ENCODE assay signal across 7 cellular contexts in the genomic region with DNA sequence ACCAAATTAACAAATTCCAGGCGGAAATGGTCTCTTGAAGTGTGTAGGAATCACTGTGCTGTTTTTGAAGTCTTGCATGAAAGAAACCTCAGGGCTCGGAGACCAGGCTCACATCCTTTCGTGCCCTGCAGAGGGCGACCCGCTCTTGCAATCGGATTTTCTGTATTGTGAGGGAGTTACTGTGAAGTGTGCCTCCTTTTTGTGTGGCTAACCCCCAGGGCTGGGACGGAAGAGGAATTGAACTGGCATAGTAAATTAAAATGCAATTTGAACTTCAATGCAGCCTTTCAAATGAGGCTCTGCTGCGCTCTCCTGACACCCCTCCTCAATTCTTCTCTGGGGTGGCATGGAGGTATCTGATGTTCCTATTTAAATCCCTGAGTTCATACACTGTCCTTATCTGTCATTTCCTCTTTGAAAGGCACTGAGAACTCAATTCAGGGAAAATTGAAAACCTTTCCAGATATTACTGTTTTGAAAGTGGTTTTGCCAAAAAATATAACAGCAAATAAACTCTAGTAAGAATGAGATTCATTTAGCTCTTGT. TPM values are rescaled to one million over a fixed set of nuclear protein-coding genes. Genes with fewer than 3 reads are reported as not detected.
A peak's percentile ranks its signal among the peaks of the same experiment; 100 is the strongest.
DNase-seq lines count a peak whose midpoint lies in the region; ATAC-seq, FAIRE-seq and TF ChIP-seq lines count a peak whose summit lies in the region.

No MANE protein-coding gene starts in this region.

- H3K36me3 ChIP-seq in gastroesophageal sphincter, result no peaks in the 10 kb centered on the region

- TF ChIP-seq POLR2A in gastroesophageal sphincter (IDR thresholded peaks at IDR 0.05), result no peak

- TF ChIP-seq CTCF in GM12874 (IDR thresholded peaks at IDR 0.05; ENCODE audit: insufficient read depth, low read depth, low read length) (peak; percentile 75), brain (conservative IDR thresholded peaks at IDR 0.05) (peak; percentile 74 to 82), gastroesophageal sphincter (IDR thresholded peaks at IDR 0.05) (peak in 1 of 4 experiments; percentile 31)

- H3K4me1 Mint-ChIP-seq in brain, result peaks cover 22% of the 10 kb centered on the region

- peaks cover 17% of the 10 kb centered on the region for H3K27me3 Mint-ChIP-seq in brain

- no peak for TF ChIP-seq EP300 in gastroesophageal sphincter (IDR thresholded peaks at IDR 0.05)

- H3K9me3 ChIP-seq in gastroesophageal sphincter, result no peaks in the 10 kb centered on the region

- no peaks in the 10 kb centered on the region for H3K4me1 ChIP-seq in gastroesophageal sphincter

- DNase-seq in NCI-H1930 (lab: John Stamatoyannopoulos, UW), result peak; percentile 32 to 41
- DNase-seq in left kidney (ENCODE audit: low read depth, low spot score), result peak; percentile 82
- DNase-seq in stimulated activated CD8-positive, alpha-beta memory T cell treated with anti-CD3 and anti-CD28 coated beads, Interleukin-15, amount 100 ng/mL, for 4 hours (ENCODE audit: low read depth in 2 of 2), result peak; percentile 7 to 19

- no peak overlapping the region for H3K4me3 Mint-ChIP-seq in brain

- peak overlapping the region in 1 of 5 experiments; percentile 44 for H3K27ac Mint-ChIP-seq in brain

- peaks cover 66% of the 10 kb centered on the region for H3K27me3 ChIP-seq in gastroesophageal sphincter

- H3K27ac ChIP-seq in gastroesophageal sphincter, result no peak overlapping the region

- ATAC-seq in gastroesophageal sphincter, result no peak

- peak; percentile 80 for FAIRE-seq in TTC549 (lab: Jason Lieb, UNC)

- no peak overlapping the region for H3K4me3 ChIP-seq in gastroesophageal sphincter

- H3K9me3 Mint-ChIP-seq in brain, result peaks cover 0 to 2% (median 0%) of the 10 kb centered on the region in 5 experiments

- 2 to 6% methylated on average over 7 to 8 of the region's 8 CpGs for WGBS in gastroesophageal sphincter (ENCODE audit: low coverage in 1 of 2), 2 donors

- no peaks in the 10 kb centered on the region for H3K36me3 Mint-ChIP-seq in brain

RNA-seq across cellular contexts. Expression of a gene that starts 51.5 kb away (rescaled TPM):
- 46.3 TPM for polyA plus RNA-seq in brain (ENCODE audit: insufficient read depth, low read depth, low replicate concordance)
- under 1 TPM; 0.12 to 0.81 (median 0.29) TPM for total RNA-seq in gastroesophageal sphincter

Comparison
In these comparisons a context has a peak if more than half of its experiments do, and no peak if none do; other contexts are left out.
1. DNase-seq: peak in every context shown above with its lines; median percentile 82 in left kidney; 36 in NCI-H1930; 13 in stimulated activated CD8-positive, alpha-beta memory T cell treated with anti-CD3 and anti-CD28 coated beads, Interleukin-15, amount 100 ng/mL, for 4 hours.